ENCODE assay signal across 11 cellular contexts in the genomic region with DNA sequence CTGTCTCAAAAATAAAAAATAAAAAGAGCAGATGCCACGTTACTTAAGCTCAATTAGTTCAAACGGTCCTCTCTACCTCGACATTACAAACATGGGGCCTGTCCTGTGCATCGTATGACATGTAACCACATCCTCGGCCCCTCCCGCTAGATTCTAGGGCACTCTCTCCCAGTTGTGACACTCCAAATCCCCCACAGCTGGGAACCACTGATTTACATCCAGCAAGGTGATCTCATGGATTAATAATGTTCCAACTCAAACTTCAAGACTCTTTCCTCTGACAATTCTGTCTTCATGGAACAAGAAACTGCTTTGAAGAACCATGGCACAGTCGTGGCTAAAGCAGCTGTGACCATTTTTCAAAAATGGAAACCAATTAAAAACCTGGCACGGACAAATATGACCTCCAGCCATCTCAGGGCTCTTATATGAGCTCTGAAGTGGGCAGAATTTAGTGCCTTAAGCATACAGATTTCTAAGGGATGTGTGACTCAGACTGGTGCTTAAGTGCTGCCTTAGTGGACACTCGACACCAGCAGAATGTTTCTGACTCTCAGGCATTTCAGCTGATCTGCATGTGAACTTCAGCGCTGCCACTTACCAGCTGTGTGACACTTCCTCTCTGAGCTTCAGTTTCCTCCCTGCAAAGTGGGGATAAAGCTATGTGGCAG. TPM values are rescaled to one million over a fixed set of nuclear protein-coding genes. Genes with fewer than 3 reads are reported as not detected.
DNase-seq lines count a peak whose midpoint lies in the region; ATAC-seq and FAIRE-seq lines count a peak whose summit lies in the region.
"Had no signal": no experiment of that assay in that cellular context is flagged by ENCODE, and none has a peak within 500 bp of the region (broad histone marks: within the 10 kb centered on the region; RNA-seq: fewer than 3 reads in every experiment).

No MANE protein-coding gene starts in this region.

- peak overlapping the region; percentile 12; the same call in 1 of the 2 replicates for H3K27ac ChIP-seq in SJSA1

- H3K27me3 ChIP-seq in SJSA1 (replicated peaks): no peaks in the 10 kb centered on the region

- no peak for ATAC-seq in HG03460 (IDR thresholded peaks at IDR 0.05; ENCODE audit: unreplicated experiment)

- H3K9me3 ChIP-seq in SJSA1 (replicated peaks): no peaks in the 10 kb centered on the region

- DNase-seq in AG20443 (ENCODE audit: low spot score) (peak; percentile 70), HTR-8/SVneo (ENCODE audit: insufficient read length, low spot score) (peak; percentile 80), SJSA1 (ENCODE audit: low read depth in 1 of 2, low spot score in 2 of 2) (peak; percentile 45 to 55), iPS DF 19.7 (ENCODE audit: low read depth, low spot score) (peak; percentile 47), Ammon's horn (ENCODE audit: low spot score) (no peak), NCI-H2081 (lab: John Stamatoyannopoulos, UW) (no peak), HuH-7 (ENCODE audit: low spot score) (no peak)
- DNase-seq: MM.1S, naive B cell had no signal

- FAIRE-seq in HTR-8/SVneo (lab: Jason Lieb, UNC): no peak
- FAIRE-seq: GM12891 had no signal

- H3K4me1 ChIP-seq in SJSA1 (replicated peaks): peaks cover 27% of the 10 kb centered on the region

- H3K4me3 ChIP-seq in SJSA1: no peak overlapping the region

- no peaks in the 10 kb centered on the region for H3K36me3 ChIP-seq in SJSA1

RNA-seq across cellular contexts. Expression of a gene that starts 31.7 kb away (rescaled TPM):
- 12.9 and 15.5 TPM in 2 replicates for total RNA-seq in SJSA1 (2014; rRNA removed; shearing (Covaris generic))

Comparison
In these comparisons a context has a peak if more than half of its experiments do, and no peak if none do; other contexts are left out.
1. DNase-seq: peak in AG20443 (single experiment), HTR-8/SVneo (single experiment), SJSA1 (2 of 2) and iPS DF 19.7 (single experiment); none in Ammon's horn (single experiment), NCI-H2081 (0 of 2) and HuH-7 (single experiment).